ENCODE assay signal across 31 cellular contexts in the genomic region with DNA sequence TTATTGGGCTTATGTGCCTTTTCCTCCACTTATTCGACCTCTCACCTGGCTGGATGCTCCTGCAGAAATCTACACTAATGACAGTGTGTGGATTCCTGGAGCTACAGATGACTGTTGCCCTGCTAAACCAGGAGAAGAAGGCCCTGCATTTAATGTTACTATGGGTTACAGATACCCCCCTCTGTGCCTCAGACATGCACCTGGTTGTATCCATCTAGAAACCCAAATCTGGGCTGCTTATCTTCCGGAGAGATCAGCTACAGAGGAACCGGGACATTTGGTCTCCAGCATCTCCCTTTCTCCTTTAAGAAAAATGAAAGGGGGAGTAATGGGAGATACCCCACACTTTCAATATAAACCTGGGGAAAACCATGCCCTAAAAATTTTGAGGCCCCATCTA.
"Had no signal": no experiment of that assay in that cellular context is flagged by ENCODE, and none has a peak within 500 bp of the region (broad histone marks: within the 10 kb centered on the region; RNA-seq: fewer than 3 reads in every experiment).

No MANE protein-coding gene starts in this region.

- H3K27me3 ChIP-seq: adrenal gland, body of pancreas, brain microvascular endothelial cell, breast epithelium had no signal

- H3K36me3 Mint-ChIP-seq: activated naive CD4-positive, alpha-beta T cell treated with anti-CD3 and anti-CD28 coated beads, Interleukin-2, amount 10 ng/mL, durations not matched to agents 7 days and 5 days; activated naive CD8-positive, alpha-beta T cell treated with anti-CD3 and anti-CD28 coated beads for 36 hours had no signal

- H3K4me3 Mint-ChIP-seq: activated B cell treated with CpG ODN at 0.5 μM for 24 hours; activated CD4-positive, alpha-beta memory T cell treated with anti-CD3 and anti-CD28 coated beads for 36 hours; activated CD4-positive, alpha-beta T cell treated with anti-CD3 and anti-CD28 coated beads, Interleukin-2, amount 10 ng/mL, durations not matched to agents 24 days and 14 days; activated CD8-positive, alpha-beta T cell treated with anti-CD3 and anti-CD28 coated beads for 36 hours; activated naive CD4-positive, alpha-beta T cell treated with anti-CD3 and anti-CD28 coated beads, Interleukin-2, amount 10 ng/mL, durations not matched to agents 7 days and 5 days; activated naive CD8-positive, alpha-beta T cell treated with anti-CD3 and anti-CD28 coated beads for 36 hours; activated T-cell treated with anti-CD3 and anti-CD28 coated beads, Interleukin-2, amount 50 U/mL, for 24 hours; T-helper 1 cell treated with Interleukin-12 subunit alpha and Interleukin-12 subunit beta and Interleukin-4 antibody, amounts not matched to agents 30 μg/mL and 1 μg/mL, for 36 hours; T-helper 2 cell treated with Interferon-gamma antibody and Interleukin-4, amounts not matched to agents 5 μg/mL and 100 μg/mL, for 36 hours had no signal

- H3K4me3 ChIP-seq: adrenal gland, body of pancreas, breast epithelium had no signal

- DNase-seq: activated B cell treated with CpG ODN at 0.5 μM for 24 hours; activated CD4-positive, alpha-beta memory T cell treated with anti-CD3 and anti-CD28 coated beads for 36 hours; activated CD4-positive, alpha-beta T cell treated with anti-CD3 and anti-CD28 coated beads for 4 hours; activated CD4-positive, alpha-beta T cell treated with anti-CD3 and anti-CD28 coated beads, Interleukin-2, amount 10 ng/mL, durations not matched to agents 24 days and 14 days; activated CD4-positive, alpha-beta T cell treated with anti-CD3 and anti-CD28 coated beads, Interleukin-2, amount 50 U/mL, for 1 hour; activated CD4-positive, alpha-beta T cell treated with anti-CD3 and anti-CD28 coated beads, Interleukin-2, amount 50 U/mL, for 4 hours; activated CD4-positive, CD25-positive, alpha-beta regulatory T cell treated with anti-CD3 and anti-CD28 coated beads, Interleukin-2, amount 50 U/mL, for 72 hours; activated CD8-positive, alpha-beta memory T cell treated with anti-CD3 and anti-CD28 coated beads, Interleukin-2, amount 50 U/mL, for 48 hours; activated CD8-positive, alpha-beta T cell treated with anti-CD3 and anti-CD28 coated beads for 36 hours; activated effector memory CD4-positive, alpha-beta T cell treated with Interleukin-2 at 50 U/mL for 16 hours; activated gamma-delta T cell; activated naive CD4-positive, alpha-beta T cell treated with anti-CD3 and anti-CD28 coated beads, Interleukin-2, amount 10 ng/mL, durations not matched to agents 7 days and 5 days; activated naive CD4-positive, alpha-beta T cell treated with Interleukin-2 at 50 U/mL for 16 hours; activated naive CD8-positive, alpha-beta T cell treated with anti-CD3 and anti-CD28 coated beads for 36 hours; activated T-cell treated with anti-CD3 and anti-CD28 coated beads, Interleukin-2, amount 50 U/mL, for 24 hours; activated T-cell treated with anti-CD3 and anti-CD28 coated beads, Interleukin-2, amount 50 U/mL, for 48 hours; adrenal gland; amniotic stem cell; aorta; body of pancreas; brain microvascular endothelial cell; central memory CD4-positive, alpha-beta T cell; T-helper 1 cell; T-helper 2 cell; T-helper 9 cell had no signal

- H3K4me1 ChIP-seq: adrenal gland, body of pancreas, breast epithelium had no signal

- H3K4me1 Mint-ChIP-seq: activated B cell treated with CpG ODN at 0.5 μM for 24 hours; activated CD4-positive, alpha-beta T cell treated with anti-CD3 and anti-CD28 coated beads, Interleukin-2, amount 10 ng/mL, durations not matched to agents 24 days and 14 days; activated naive CD4-positive, alpha-beta T cell treated with anti-CD3 and anti-CD28 coated beads, Interleukin-2, amount 10 ng/mL, durations not matched to agents 7 days and 5 days; activated naive CD8-positive, alpha-beta T cell treated with anti-CD3 and anti-CD28 coated beads for 36 hours had no signal

- H3K27me3 Mint-ChIP-seq: activated B cell treated with CpG ODN at 0.5 μM for 24 hours; activated CD4-positive, alpha-beta memory T cell treated with anti-CD3 and anti-CD28 coated beads for 36 hours; activated CD4-positive, alpha-beta T cell treated with anti-CD3 and anti-CD28 coated beads, Interleukin-2, amount 10 ng/mL, durations not matched to agents 24 days and 14 days; activated CD8-positive, alpha-beta T cell treated with anti-CD3 and anti-CD28 coated beads for 36 hours; activated naive CD4-positive, alpha-beta T cell treated with anti-CD3 and anti-CD28 coated beads, Interleukin-2, amount 10 ng/mL, durations not matched to agents 7 days and 5 days; activated naive CD8-positive, alpha-beta T cell treated with anti-CD3 and anti-CD28 coated beads for 36 hours; activated T-cell treated with anti-CD3 and anti-CD28 coated beads, Interleukin-2, amount 50 U/mL, for 24 hours had no signal

- H3K9me3 ChIP-seq: adrenal gland, body of pancreas had no signal

- H3K27ac ChIP-seq: adrenal gland, body of pancreas, brain microvascular endothelial cell, breast epithelium, VCaP had no signal

- H3K27ac Mint-ChIP-seq: activated B cell treated with CpG ODN at 0.5 μM for 24 hours; activated CD4-positive, alpha-beta memory T cell treated with anti-CD3 and anti-CD28 coated beads for 36 hours; activated CD4-positive, alpha-beta T cell treated with anti-CD3 and anti-CD28 coated beads, Interleukin-2, amount 10 ng/mL, durations not matched to agents 24 days and 14 days; activated CD8-positive, alpha-beta T cell treated with anti-CD3 and anti-CD28 coated beads for 36 hours; activated naive CD4-positive, alpha-beta T cell treated with anti-CD3 and anti-CD28 coated beads, Interleukin-2, amount 10 ng/mL, durations not matched to agents 7 days and 5 days; activated naive CD4-positive, alpha-beta T cell treated with anti-CD3 and anti-CD28 coated beads, Interleukin-2, amount 50 U/mL, for 72 hours; activated naive CD8-positive, alpha-beta T cell treated with anti-CD3 and anti-CD28 coated beads for 36 hours; activated T-cell treated with anti-CD3 and anti-CD28 coated beads, Interleukin-2, amount 50 U/mL, for 24 hours; activated T-helper 2 cell treated with anti-CD3 and anti-CD28 coated beads, Interferon-gamma antibody, Interleukin-2, Interleukin-4, amounts not matched to agents 10 μg/mL and 5 μg/mL and 100 μg/mL, durations not matched to agents 14 hours and 24 hours and 36 hours; T-helper 1 cell treated with Interleukin-12 subunit alpha and Interleukin-12 subunit beta and Interleukin-4 antibody, amounts not matched to agents 30 μg/mL and 1 μg/mL, for 36 hours; T-helper 2 cell treated with Interferon-gamma antibody and Interleukin-4, amounts not matched to agents 5 μg/mL and 100 μg/mL, for 36 hours had no signal

- ATAC-seq: activated CD8-positive, alpha-beta T cell treated with anti-CD3 and anti-CD28 coated beads for 36 hours; activated naive CD4-positive, alpha-beta T cell treated with anti-CD3 and anti-CD28 coated beads, Interleukin-2, amount 50 U/mL, for 72 hours; body of pancreas had no signal

- H3K36me3 ChIP-seq: adrenal gland, brain microvascular endothelial cell, breast epithelium had no signal
